In genomic region chr13:74210693-74211393, GRCh38 we compare ENCODE assay signal across 10 cellular contexts.
DNase-seq lines count a peak whose midpoint lies in the region; FAIRE-seq and TF ChIP-seq lines count a peak whose summit lies in the region.
"Had no signal": no experiment of that assay in that cellular context is flagged by ENCODE, and none has a peak within 500 bp of the region (broad histone marks: within the 10 kb centered on the region; RNA-seq: fewer than 3 reads in every experiment).

No MANE protein-coding gene starts in this region.

- H3K27me3 ChIP-seq in smooth muscle cell (ENCODE audit: low read depth) = no peaks in the 10 kb centered on the region
- H3K27me3 ChIP-seq: BLaER1 had no signal

- no peaks in the 10 kb centered on the region for H3F3A ChIP-seq in smooth muscle cell (ENCODE audit: low read depth)

- peak; percentile 24 for DNase-seq in NCI-H2227 (lab: John Stamatoyannopoulos, UW; ENCODE audit: unreplicated experiment)
- no peak for DNase-seq in NCI-H2227 treated with DMSO at 0.1 percent for 48 hours (lab: John Stamatoyannopoulos, UW)
- peak; percentile 27 for DNase-seq in OCI-M1 (lab: John Stamatoyannopoulos, UW)
- peak; percentile 100 for DNase-seq in fibroblast of peridontal ligament (ENCODE audit: extremely low read depth)
- no peak for DNase-seq in smooth muscle cell (lab: John Stamatoyannopoulos, UW; ENCODE audit: unreplicated experiment)
- DNase-seq in activated gamma-delta T cell (lab: John Stamatoyannopoulos, UW) = no peak
- DNase-seq in MV-4-11 (lab: John Stamatoyannopoulos, UW) = no peak
- no peak for DNase-seq in GM19239 (ENCODE audit: insufficient read length, low spot score)
- DNase-seq: NCI-H2029 treated with DMSO at 0.1 percent for 48 hours had no signal

- H2AFZ ChIP-seq in smooth muscle cell (ENCODE audit: low read depth) = no peak overlapping the region

- H4K20me1 ChIP-seq in smooth muscle cell (ENCODE audit: low read depth) = no peaks in the 10 kb centered on the region
- H4K20me1 ChIP-seq: BLaER1 had no signal

- H3K36me3 ChIP-seq in smooth muscle cell (ENCODE audit: low read depth) = no peaks in the 10 kb centered on the region
- H3K36me3 ChIP-seq: BLaER1 had no signal

- no peak for FAIRE-seq in GM19239 (lab: Jason Lieb, UNC)

- H3K9ac ChIP-seq in smooth muscle cell (ENCODE audit: low read depth) = no peak overlapping the region
- H3K9ac ChIP-seq: BLaER1 had no signal

- H3K79me2 ChIP-seq in smooth muscle cell (ENCODE audit: low read depth) = no peaks in the 10 kb centered on the region

- no peaks in the 10 kb centered on the region for H3K9me3 ChIP-seq in smooth muscle cell (replicated peaks; ENCODE audit: low read depth)
- H3K9me3 ChIP-seq: BLaER1 had no signal

- no peak overlapping the region for H3K4me3 ChIP-seq in smooth muscle cell
- H3K4me3 ChIP-seq: BLaER1 had no signal

- peaks cover 6% of the 10 kb centered on the region for H3K4me1 ChIP-seq in smooth muscle cell (ENCODE audit: low read depth)
- H3K4me1 ChIP-seq: BLaER1 had no signal

- H3K4me2 ChIP-seq in smooth muscle cell = no peak overlapping the region
- H3K4me2 ChIP-seq: BLaER1 had no signal

- peak overlapping the region; percentile 53 for H3K27ac ChIP-seq in smooth muscle cell (ENCODE audit: low read depth)
- H3K27ac ChIP-seq: BLaER1 had no signal

- 53% methylated on average over 4 of the region's 4 CpGs for WGBS in smooth muscle cell (ENCODE audit: low lambda C conversion rate)

- no peak for TF ChIP-seq CTCF in smooth muscle cell (IDR thresholded peaks at IDR 0.05; ENCODE audit: borderline replicate concordance, insufficient read depth, poor library complexity, severe bottlenecking)

Comparison
In these comparisons a context has a peak if more than half of its experiments do, and no peak if none do; other contexts are left out.
1. DNase-seq: peak in NCI-H2227 (single experiment), OCI-M1 (single experiment) and fibroblast of peridontal ligament (single experiment); none in NCI-H2227 treated with DMSO at 0.1 percent for 48 hours (single experiment), smooth muscle cell (single experiment), activated gamma-delta T cell (single experiment), MV-4-11 (single experiment) and GM19239 (single experiment).